Comparison of ENCODE assay signal across 20 cellular contexts in genomic region chr9:86733929-86734328, GRCh38.
"Had no signal": no experiment of that assay in that cellular context is flagged by ENCODE, and none has a peak within 500 bp of the region (broad histone marks: within the 10 kb centered on the region; RNA-seq: fewer than 3 reads in every experiment).

No MANE protein-coding gene starts in this region.

- H3K4me3 ChIP-seq: dorsolateral prefrontal cortex, heart left ventricle, neural progenitor cell, stomach, tibial nerve had no signal

- H3K27ac Mint-ChIP-seq: activated CD8-positive, alpha-beta memory T cell treated with anti-CD3 and anti-CD28 coated beads, Interleukin-2, amount 10 ng/mL, durations not matched to agents 7 days and 5 days; activated naive CD4-positive, alpha-beta T cell treated with anti-CD3 and anti-CD28 coated beads, Interleukin-2, amount 50 U/mL, for 72 hours; activated T-cell treated with anti-CD3 and anti-CD28 coated beads, Interleukin-2, amount 50 U/mL, for 24 hours; neural progenitor cell; T-helper 2 cell treated with Interferon-gamma antibody and Interleukin-4, amounts not matched to agents 5 μg/mL and 100 μg/mL, for 36 hours had no signal

- H3K36me3 ChIP-seq: heart left ventricle, neural progenitor cell, stomach, tibial nerve had no signal

- H2AFZ ChIP-seq: neural progenitor cell had no signal

- ATAC-seq: activated CD4-positive, CD25-positive, alpha-beta regulatory T cell treated with anti-CD3 and anti-CD28 coated beads, Interleukin-2, amount 50 U/mL, for 24 hours; activated CD8-positive, alpha-beta memory T cell treated with anti-CD3 and anti-CD28 coated beads, Interleukin-2, amount 10 ng/mL, durations not matched to agents 7 days and 5 days; activated naive CD4-positive, alpha-beta T cell treated with anti-CD3 and anti-CD28 coated beads, Interleukin-2, amount 50 U/mL, for 72 hours had no signal

- DNase-seq: activated CD4-positive, alpha-beta T cell treated with anti-CD3 and anti-CD28 coated beads, Interleukin-2, amount 50 U/mL, for 4 hours; activated CD8-positive, alpha-beta memory T cell treated with anti-CD3 and anti-CD28 coated beads, Interleukin-2, amount 10 ng/mL, durations not matched to agents 7 days and 5 days; activated effector memory CD4-positive, alpha-beta T cell treated with anti-CD3 and anti-CD28 coated beads, Interleukin-2, amount 50 U/mL, for 16 hours; activated T-cell treated with anti-CD3 and anti-CD28 coated beads, Interleukin-2, amount 50 U/mL, for 24 hours; amniotic stem cell; dorsolateral prefrontal cortex; foreskin fibroblast; SHP77; stimulated activated CD4-positive, alpha-beta T cell treated with anti-CD3 and anti-CD28 coated beads, Interleukin-15, amount 100 ng/mL, for 24 hours; stimulated activated CD4-positive, alpha-beta T cell treated with anti-CD3 and anti-CD28 coated beads, Interleukin-4, amount 100 ng/mL, for 4 hours; stomach had no signal

- H3K9ac ChIP-seq: neural progenitor cell had no signal

- H3K27me3 Mint-ChIP-seq: activated T-cell treated with anti-CD3 and anti-CD28 coated beads, Interleukin-2, amount 50 U/mL, for 24 hours; progenitor cell of endocrine pancreas had no signal

- H3K9me3 Mint-ChIP-seq: activated T-cell treated with anti-CD3 and anti-CD28 coated beads, Interleukin-2, amount 50 U/mL, for 24 hours; neural progenitor cell; T-helper 2 cell treated with Interferon-gamma antibody and Interleukin-4, amounts not matched to agents 5 μg/mL and 100 μg/mL, for 36 hours had no signal

- H3K27me3 ChIP-seq: dorsolateral prefrontal cortex, heart left ventricle, neural progenitor cell, stomach, tibial nerve had no signal

- H3K9me3 ChIP-seq: heart left ventricle, stomach, tibial nerve had no signal

- H3K27ac ChIP-seq: dorsolateral prefrontal cortex, neural progenitor cell had no signal

- H3K36me3 Mint-ChIP-seq: activated CD8-positive, alpha-beta memory T cell treated with anti-CD3 and anti-CD28 coated beads, Interleukin-2, amount 10 ng/mL, durations not matched to agents 7 days and 5 days; activated naive CD4-positive, alpha-beta T cell treated with anti-CD3 and anti-CD28 coated beads, Interleukin-2, amount 50 U/mL, for 72 hours; mesothelial cell of epicardium; neural progenitor cell had no signal

- FAIRE-seq: islet of Langerhans had no signal

- H3K4me3 Mint-ChIP-seq: activated CD8-positive, alpha-beta memory T cell treated with anti-CD3 and anti-CD28 coated beads, Interleukin-2, amount 10 ng/mL, durations not matched to agents 7 days and 5 days; activated T-cell treated with anti-CD3 and anti-CD28 coated beads, Interleukin-2, amount 50 U/mL, for 24 hours; mesothelial cell of epicardium; neural progenitor cell; T-helper 2 cell treated with Interferon-gamma antibody and Interleukin-4, amounts not matched to agents 5 μg/mL and 100 μg/mL, for 36 hours had no signal

- H3K4me1 ChIP-seq: neural progenitor cell had no signal

- H3K4me1 Mint-ChIP-seq: activated CD8-positive, alpha-beta memory T cell treated with anti-CD3 and anti-CD28 coated beads, Interleukin-2, amount 10 ng/mL, durations not matched to agents 7 days and 5 days had no signal

- H3K4me2 ChIP-seq: neural progenitor cell had no signal
